ENCODE assay signal across 9 cellular contexts in genomic region chr2:20449501-20450200, GRCh38. TPM values are rescaled to one million over a fixed set of nuclear protein-coding genes. Genes with fewer than 3 reads are reported as not detected.
DNase-seq lines count a peak whose midpoint lies in the region; ATAC-seq, FAIRE-seq and TF ChIP-seq lines count a peak whose summit lies in the region.
"Had no signal": no experiment of that assay in that cellular context is flagged by ENCODE, and none has a peak within 500 bp of the region (broad histone marks: within the 10 kb centered on the region; RNA-seq: fewer than 3 reads in every experiment).

No MANE protein-coding gene starts in this region.

- no peak overlapping the region for H2AFZ ChIP-seq in astrocyte (ENCODE audit: low read depth, low read length)

- peak in 2 of 4 donors; percentile 18 to 28 for TF ChIP-seq POLR2A in stomach (IDR thresholded peaks at IDR 0.05)

- no peak for FAIRE-seq in astrocyte (lab: Jason Lieb, UNC)
- no peak for FAIRE-seq in urothelium cell line (lab: Jason Lieb, UNC)

- no peaks in the 10 kb centered on the region for H3K27me3 Mint-ChIP-seq in astrocyte (ENCODE audit: low read depth, unreplicated experiment)

- H3K4me1 ChIP-seq in HUES48 (ENCODE audit: control insufficient read depth, insufficient read depth, low read length) (peaks cover 39% of the 10 kb centered on the region), astrocyte (ENCODE audit: insufficient read depth, low read length) (peaks cover 19% of the 10 kb centered on the region), stomach (peaks cover 15 to 52% (median 36%) of the 10 kb centered on the region in 4 donors)

- no peaks in the 10 kb centered on the region for H3K9me3 Mint-ChIP-seq in astrocyte (ENCODE audit: unreplicated experiment)

- H3K36me3 Mint-ChIP-seq in astrocyte (ENCODE audit: low read depth, unreplicated experiment) = peaks cover 13% of the 10 kb centered on the region

- H3K4me3 Mint-ChIP-seq in astrocyte (ENCODE audit: unreplicated experiment) = peak overlapping the region; percentile 98

- no peak overlapping the region for H3K9ac ChIP-seq in HUES48 (ENCODE audit: low read depth, low read length)
- peak overlapping the region; percentile 94 for H3K9ac ChIP-seq in astrocyte (ENCODE audit: low read length)

- 26 to 40% (median 30%) methylated on average over 7 of the region's 7 CpGs for WGBS in stomach, 5 donors

- peaks cover 31% of the 10 kb centered on the region for H3K4me1 Mint-ChIP-seq in astrocyte (ENCODE audit: low read depth, unreplicated experiment)

- ATAC-seq in GM21717 (IDR thresholded peaks at IDR 0.05; ENCODE audit: unreplicated experiment) = no peak

- H3K9me3 ChIP-seq in HUES48 (ENCODE audit: control insufficient read depth, insufficient read depth, low read length) (no peaks in the 10 kb centered on the region), astrocyte (ENCODE audit: insufficient read depth, low read depth, low read length) (no peaks in the 10 kb centered on the region), stomach (no peaks in the 10 kb centered on the region)

- DNase-seq in astrocyte (ENCODE audit: low read depth) (no peak), kidney glomerular epithelial cell (lab: John Stamatoyannopoulos, UW) (peak; percentile 76), stomach (peak; percentile 45), NCI-H1417 treated with DMSO at 0.1 percent for 48 hours (lab: John Stamatoyannopoulos, UW) (no peak), urothelium cell line (ENCODE audit: low spot score) (no peak), DMS114 treated with DMSO at 0.1 percent for 48 hours (lab: John Stamatoyannopoulos, UW; ENCODE audit: unreplicated experiment) (no peak)
- DNase-seq: NCI-H774 had no signal

- TF ChIP-seq EP300 in stomach (IDR thresholded peaks at IDR 0.05) = no peak

- H3K4me2 ChIP-seq in astrocyte (ENCODE audit: low read length) = peak overlapping the region; percentile 87

- peaks cover 37% of the 10 kb centered on the region for H4K20me1 ChIP-seq in astrocyte (ENCODE audit: insufficient read depth, low read length)

- H3K36me3 ChIP-seq in HUES48 (ENCODE audit: control insufficient read depth, insufficient read depth, low read length) (no peaks in the 10 kb centered on the region), astrocyte (ENCODE audit: insufficient read depth, low read length) (peaks cover 3% of the 10 kb centered on the region), stomach (peaks cover 0 to 22% (median 12%) of the 10 kb centered on the region in 4 donors)

- H3K27ac ChIP-seq in HUES48 (ENCODE audit: low read depth, low read length) (peak overlapping the region; percentile 77), astrocyte (ENCODE audit: low read depth, low read length) (peak overlapping the region; percentile 35), stomach (peak overlapping the region; percentile 61 to 100 (median 99))

- peak overlapping the region; percentile 94 for H3K27ac Mint-ChIP-seq in astrocyte (ENCODE audit: unreplicated experiment)

- peak overlapping the region; percentile 16; the same call in 1 of the 2 replicates for H3K4me3 ChIP-seq in HUES48 (ENCODE audit: low read depth, low read length)
- peak overlapping the region; percentile 88 for H3K4me3 ChIP-seq in astrocyte (ENCODE audit: insufficient read depth, low read depth, low read length)
- peak overlapping the region; percentile 75 to 98 (median 90) for H3K4me3 ChIP-seq in stomach

- intact Hi-C loops in stomach (cut with DNase I; ENCODE audit: low total_unique reads) = loop anchor here (10.0 kb wide), 1 partner anchor 195 kb away; no protein-coding TSS in a partner anchor

- H3K79me2 ChIP-seq in astrocyte (ENCODE audit: insufficient read depth, low read length) = peaks cover 39% of the 10 kb centered on the region

- TF ChIP-seq CTCF in astrocyte (IDR thresholded peaks at IDR 0.05; ENCODE audit: insufficient read depth, low read depth, low read length) (no peak), stomach (IDR thresholded peaks at IDR 0.05) (no peak)

- H3K27me3 ChIP-seq in HUES48 (ENCODE audit: control insufficient read depth, insufficient read depth, low read length) (peaks cover 82% of the 10 kb centered on the region), astrocyte (ENCODE audit: insufficient read depth, low read length) (no peaks in the 10 kb centered on the region), stomach (no peaks in the 10 kb centered on the region)

RNA-seq across cellular contexts. Expression of gene RHOB, which starts 2.8 kb away (rescaled TPM):
- 161 and 173 TPM in 2 replicates for total RNA-seq in astrocyte
- total RNA-seq in stomach = 1,000 to 10,000 TPM in 1 of 5 donors, 100 to 1,000 TPM in 4; 353 to 1,146 (median 607) TPM
- polyA plus RNA-seq in stomach = 100 to 1,000 TPM; 143 to 327 (median 145) TPM

Comparison
In these comparisons a context has a peak if more than half of its experiments do, and no peak if none do; other contexts are left out.
1. H3K27ac ChIP-seq: peak in every context shown above with its lines; median percentile 99 in stomach; 77 in HUES48; 35 in astrocyte.
2. H3K4me3 ChIP-seq: peak in every context shown above with its lines; median percentile 90 in stomach; 88 in astrocyte; 16 in HUES48.
3. DNase-seq: peak in kidney glomerular epithelial cell (single experiment) and stomach (single experiment); none in astrocyte (single experiment), NCI-H1417 treated with DMSO at 0.1 percent for 48 hours (single experiment), urothelium cell line (single experiment) and DMS114 treated with DMSO at 0.1 percent for 48 hours (single experiment).